ENCODE assay signal across 8 cellular contexts in genomic region chr1:113389953-113390834, GRCh38. TPM values are rescaled to one million over a fixed set of nuclear protein-coding genes. Genes with fewer than 3 reads are reported as not detected.
DNase-seq lines count a peak whose midpoint lies in the region; ATAC-seq, FAIRE-seq and TF ChIP-seq lines count a peak whose summit lies in the region.

Gene MAGI3, plus strand, starts transcription at chr1:113390515. Its CDS starts 519 bp downstream, at chr1:113391034.

- H3K9ac ChIP-seq in keratinocyte (ENCODE audit: control insufficient read depth, extremely low read depth, insufficient read depth, low read length), result peak within 1 kb of the TSS; percentile 80

- TF ChIP-seq POLR2A in GM18951 (IDR thresholded peaks at IDR 0.05; ENCODE audit: extremely low read depth, insufficient read depth, insufficient read length), result peak; percentile 31

- H3K27me3 ChIP-seq in keratinocyte (ENCODE audit: control insufficient read depth, extremely low read depth, insufficient read depth, low read length), result no peaks in the 10 kb centered on the region

- peak within 1 kb of the TSS; percentile 90 for H2AFZ ChIP-seq in keratinocyte (ENCODE audit: control insufficient read depth, low read length)

- no peaks in the 10 kb centered on the region for H4K20me1 ChIP-seq in keratinocyte (ENCODE audit: control insufficient read depth, extremely low read depth, insufficient read depth, low read length)

- H3K27ac ChIP-seq in keratinocyte (ENCODE audit: control insufficient read depth, insufficient read depth, low read length), result peak within 1 kb of the TSS; percentile 78

- no peaks in the 10 kb centered on the region for H3K9me1 ChIP-seq in keratinocyte (ENCODE audit: control insufficient read depth, extremely low read depth, insufficient read depth, low read length)

- dilution Hi-C loops in keratinocyte (cut with MboI; ENCODE audit: extremely low pct_ligation_motif_present, low sequenced_read_pairs), result no loop called here

- no peak for FAIRE-seq in keratinocyte (lab: Jason Lieb, UNC)

- peak; percentile 99 for ATAC-seq in HG03280 (IDR thresholded peaks at IDR 0.05; ENCODE audit: unreplicated experiment)

- no peaks in the 10 kb centered on the region for H3K9me3 ChIP-seq in keratinocyte (ENCODE audit: control insufficient read depth, low read depth, low read length)

- in situ Hi-C loops in GM18951 (cut with MboI; ENCODE audit: low sequenced_read_pairs, unreplicated experiment), result no loop called here

- no peaks in the 10 kb centered on the region for H3K36me3 ChIP-seq in keratinocyte (ENCODE audit: control insufficient read depth in 2 of 2, extremely low read depth in 1 of 2, insufficient read depth in 2 of 2, low read length in 2 of 2)

- TF ChIP-seq CTCF in keratinocyte (optimal IDR thresholded peaks at IDR 0.05 in 1 of 3, IDR thresholded peaks at IDR 0.05 in 1 of 3, conservative IDR thresholded peaks at IDR 0.05 in 1 of 3; ENCODE audit: extremely low read depth in 1 of 3, insufficient read depth in 2 of 3, low read length in 3 of 3), result no peak

- peak within 1 kb of the TSS; percentile 72 to 86 (median 78) for H3K4me3 ChIP-seq in keratinocyte (ENCODE audit: control insufficient read depth in 2 of 3, extremely low read depth in 1 of 3, insufficient read depth in 2 of 3, low read depth in 1 of 3, low read length in 3 of 3)

- H3K4me2 ChIP-seq in keratinocyte (ENCODE audit: control insufficient read depth, extremely low read depth, insufficient read depth, low read depth, low read length), result peak within 1 kb of the TSS; percentile 94

- H3K79me2 ChIP-seq in keratinocyte (ENCODE audit: control insufficient read depth, insufficient read depth, low read length), result peaks cover 10% of the 10 kb centered on the region

- peak; percentile 95 for DNase-seq in AG08395 (ENCODE audit: low spot score)
- peak; percentile 96 for DNase-seq in NCI-H345 treated with DMSO at 0.1 percent for 48 hours (lab: John Stamatoyannopoulos, UW; ENCODE audit: unreplicated experiment)
- DNase-seq in activated CD4-positive, CD25-positive, alpha-beta regulatory T cell treated with anti-CD3 and anti-CD28 coated beads, Interleukin-2, amount 50 U/mL, for 72 hours, result peak; percentile 92
- DNase-seq in cerebellar nuclear complex (lab: John Stamatoyannopoulos, UW), result peak; percentile 86 to 95
- peak; percentile 52 for DNase-seq in keratinocyte (ENCODE audit: low read depth, low spot score)
- DNase-seq in stimulated activated CD4-positive, alpha-beta T cell treated with anti-CD3 and anti-CD28 coated beads, Interleukin-12 subunit alpha, Interleukin-12 subunit beta, amount 100 ng/mL, for 48 hours (ENCODE audit: low read depth in 2 of 3, low spot score in 1 of 3), result peak; percentile 92 to 97 (median 94)

- peaks cover 19% of the 10 kb centered on the region for H3K4me1 ChIP-seq in keratinocyte (ENCODE audit: control insufficient read depth, extremely low read depth, insufficient read depth, low read length)

RNA-seq across cellular contexts. Expression of gene MAGI3, which starts in this region (rescaled TPM):
- 2.1 to 3.2 TPM (median 2.6 TPM) in 3 replicates for polyA plus RNA-seq in keratinocyte
- 3.4 TPM for polyA plus RNA-seq in keratinocyte (2011; ENCODE audit: low read depth)
- 1.4 and 2.4 TPM in 2 replicates for polyA plus RNA-seq in keratinocyte (2011; cell fraction: cytosol; rRNA removed)
- 3.3 and 3.6 TPM in 2 replicates for polyA plus RNA-seq in keratinocyte (2011; cell fraction: nucleus; rRNA removed)
- polyA plus RNA-seq in keratinocyte (2012; ENCODE audit: low replicate concordance), result 2.6 and 2.9 TPM in 2 replicates
- 3.7 to 11.3 TPM (median 7.8 TPM) in 3 replicates for polyA minus RNA-seq in keratinocyte
- polyA minus RNA-seq in keratinocyte (2011; cell fraction: cytosol; rRNA and poly(A)+ RNA removed), result 2.5 TPM
- polyA minus RNA-seq in keratinocyte (2011; cell fraction: nucleus; rRNA and poly(A)+ RNA removed), result 7.3 and 14.6 TPM in 2 replicates

Comparison
In these comparisons a context has a peak if more than half of its experiments do, and no peak if none do; other contexts are left out.
1. Peak in every context shown above with its lines: DNase-seq, ATAC-seq, H3K4me3 ChIP-seq and H3K27ac ChIP-seq.